Comparison of ENCODE assay signal across 10 cellular contexts in the genomic region with DNA sequence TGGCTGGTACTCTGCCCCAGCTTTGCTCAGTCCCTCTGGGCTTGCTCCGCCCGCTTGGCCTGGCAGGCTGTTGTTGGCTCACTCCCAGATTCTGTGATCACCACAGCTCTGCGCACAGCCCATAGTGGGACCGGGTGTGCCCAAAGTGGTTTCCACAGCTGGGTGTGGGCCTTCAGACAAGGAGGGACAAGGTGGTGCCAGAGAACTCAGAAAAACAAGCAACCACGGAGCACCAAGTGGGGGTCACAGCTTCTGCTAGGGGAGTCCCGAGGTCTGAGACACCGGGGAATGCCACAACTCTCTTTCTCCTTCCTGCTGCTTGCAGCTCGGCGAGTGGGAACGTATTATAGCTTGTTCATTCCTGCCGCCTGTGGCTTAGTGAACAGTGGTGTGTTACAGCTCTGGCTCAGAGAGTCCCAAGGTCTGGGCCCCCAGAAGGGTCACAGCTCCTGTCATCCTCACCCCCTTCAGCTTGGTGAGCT. TPM values are rescaled to one million over a fixed set of nuclear protein-coding genes. Genes with fewer than 3 reads are reported as not detected.
DNase-seq lines count a peak whose midpoint lies in the region; ATAC-seq and TF ChIP-seq lines count a peak whose summit lies in the region.
"Had no signal": no experiment of that assay in that cellular context is flagged by ENCODE, and none has a peak within 500 bp of the region (broad histone marks: within the 10 kb centered on the region; RNA-seq: fewer than 3 reads in every experiment).

No MANE protein-coding gene starts in this region.

- no peak for TF ChIP-seq CTCF in epithelial cell of esophagus (IDR thresholded peaks at IDR 0.05; ENCODE audit: insufficient read depth, low read depth, low read length, missing control alignments)
- no peak for TF ChIP-seq CTCF in osteocyte (IDR thresholded peaks at IDR 0.05)
- TF ChIP-seq CTCF in endothelial cell (IDR thresholded peaks at IDR 0.05; ENCODE audit: unreplicated experiment) = no peak

- H3K4me3 Mint-ChIP-seq in osteocyte (ENCODE audit: unreplicated experiment) = peak overlapping the region; percentile 40
- no peak overlapping the region for H3K4me3 Mint-ChIP-seq in endothelial cell (ENCODE audit: unreplicated experiment)

- no peaks in the 10 kb centered on the region for H3K27me3 Mint-ChIP-seq in osteocyte (ENCODE audit: unreplicated experiment)
- H3K27me3 Mint-ChIP-seq in endothelial cell (ENCODE audit: unreplicated experiment) = no peaks in the 10 kb centered on the region

- H3K36me3 Mint-ChIP-seq in osteocyte (ENCODE audit: unreplicated experiment) = no peaks in the 10 kb centered on the region
- no peaks in the 10 kb centered on the region for H3K36me3 Mint-ChIP-seq in endothelial cell (ENCODE audit: low read depth, unreplicated experiment)

- H3K9me3 Mint-ChIP-seq in osteocyte (ENCODE audit: unreplicated experiment) = no peaks in the 10 kb centered on the region
- no peaks in the 10 kb centered on the region for H3K9me3 Mint-ChIP-seq in endothelial cell (ENCODE audit: unreplicated experiment)

- ATAC-seq in GM18511 (IDR thresholded peaks at IDR 0.05; ENCODE audit: unreplicated experiment) = peak; percentile 40
- peak; percentile 29 for ATAC-seq in HG03103 (IDR thresholded peaks at IDR 0.05; ENCODE audit: low read depth, unreplicated experiment)

- H3K27ac Mint-ChIP-seq in osteocyte (ENCODE audit: unreplicated experiment) (peak overlapping the region; percentile 91), endothelial cell (ENCODE audit: unreplicated experiment) (no peak overlapping the region)

- DNase-seq in epithelial cell of esophagus (ENCODE audit: low read depth) (peak; percentile 96), osteocyte (ENCODE audit: extremely low spot score, unreplicated experiment) (peak; percentile 91), COLO829 (ENCODE audit: low spot score) (no peak), NCI-H128 (lab: John Stamatoyannopoulos, UW; ENCODE audit: unreplicated experiment) (no peak), SW 1271 (lab: John Stamatoyannopoulos, UW) (no peak), endothelial cell (ENCODE audit: low spot score) (no peak)

- H3K4me1 Mint-ChIP-seq in osteocyte (ENCODE audit: unreplicated experiment) (peaks cover 56% of the 10 kb centered on the region), endothelial cell (ENCODE audit: unreplicated experiment) (no peaks in the 10 kb centered on the region)

- peak overlapping the region; percentile 7 for H3K4me3 ChIP-seq in epithelial cell of esophagus (ENCODE audit: low read length)
- H3K4me3 ChIP-seq: thoracic aorta had no signal

RNA-seq across cellular contexts. Expression of a gene that starts 9.1 kb away (rescaled TPM):
- total RNA-seq in osteocyte (0.21 and 0.24 TPM in 2 replicates), endothelial cell (ENCODE audit: unreplicated experiment) (not detected)
- total RNA-seq: activated CD8-positive, alpha-beta memory T cell treated with anti-CD3 and anti-CD28 coated beads for 36 hours had no signal

Comparison
In these comparisons a context has a peak if more than half of its experiments do, and no peak if none do; other contexts are left out.
1. DNase-seq: peak in epithelial cell of esophagus (single experiment) and osteocyte (single experiment); none in COLO829 (single experiment), NCI-H128 (single experiment), SW 1271 (0 of 2) and endothelial cell (single experiment).